ENCODE assay signal across 1 cellular context in genomic region chr20:23585808-23586734, GRCh38.
TF ChIP-seq lines count a peak whose summit lies in the region.

No MANE protein-coding gene starts in this region.

TF ChIP-seq in HepG2, 621 proteins besides CTCF, POLR2A, EP300 and RAD21 (continued from another document and continues in another):
- TF ChIP-seq E2F1 (CRISPR knock-in tag; IDR thresholded peaks at IDR 0.05) (no peak), THRA (CRISPR knock-in tag; IDR thresholded peaks at IDR 0.05; ENCODE audit: borderline replicate concordance) (peak; percentile 85; the same call in 1 of the 2 replicates), ELF1 (CRISPR knock-in tag; IDR thresholded peaks at IDR 0.05) (peak; percentile 26), SRY (CRISPR knock-in tag; IDR thresholded peaks at IDR 0.05) (no peak), TRIM22 (IDR thresholded peaks at IDR 0.05) (no peak), DMAP1 (CRISPR knock-in tag; IDR thresholded peaks at IDR 0.05) (peak; percentile 58), ZNF780A (CRISPR knock-in tag; IDR thresholded peaks at IDR 0.05) (0 out of 2 replicates have a peak, but pooled peaks have one; percentile 16), ZBTB37 (CRISPR knock-in tag; IDR thresholded peaks at IDR 0.05) (peak; percentile 72; the same call in 1 of the 2 replicates), CERS6 (CRISPR knock-in tag; IDR thresholded peaks at IDR 0.05) (no peak), ZNF598 (CRISPR knock-in tag; IDR thresholded peaks at IDR 0.05; ENCODE audit: borderline replicate concordance) (0 out of 2 replicates have a peak, but pooled peaks have one; percentile 13), NFIB (CRISPR knock-in tag; IDR thresholded peaks at IDR 0.05; ENCODE audit: borderline replicate concordance) (0 out of 2 replicates have a peak, but pooled peaks have one; percentile 49), FOXJ3 (CRISPR knock-in tag; IDR thresholded peaks at IDR 0.05; ENCODE audit: borderline replicate concordance) (no peak; the same call in 1 of the 2 replicates), ZNF451 (CRISPR knock-in tag; IDR thresholded peaks at IDR 0.05) (0 out of 2 replicates have a peak, but pooled peaks have one; percentile 17), SRF (IDR thresholded peaks at IDR 0.05; ENCODE audit: low read depth, low read length) (no peak), MYC (CRISPR knock-in tag; IDR thresholded peaks at IDR 0.05; ENCODE audit: borderline replicate concordance) (peak; percentile 34; the same call in 1 of the 2 replicates), NFE2L2 (IDR thresholded peaks at IDR 0.05; ENCODE audit: low read length) (no peak), ZSCAN30 (CRISPR knock-in tag; IDR thresholded peaks at IDR 0.05) (no peak), XBP1 (CRISPR knock-in tag; IDR thresholded peaks at IDR 0.05) (no peak), PBX2 (CRISPR knock-in tag; IDR thresholded peaks at IDR 0.05) (no peak), ZNF850 (CRISPR knock-in tag; conservative IDR thresholded peaks at IDR 0.05) (no peak), XRCC5 (optimal IDR thresholded peaks at IDR 0.05; ENCODE audit: low read length) (peak; percentile 69), ZNF318 (CRISPR knock-in tag; IDR thresholded peaks at IDR 0.05) (no peak), PHF5A (CRISPR knock-in tag; IDR thresholded peaks at IDR 0.05; ENCODE audit: low read depth, unreplicated experiment) (no peak), MED8 (CRISPR knock-in tag; IDR thresholded peaks at IDR 0.05; ENCODE audit: insufficient replicate concordance) (peak; percentile 82), ZFAT (CRISPR knock-in tag; conservative IDR thresholded peaks at IDR 0.05) (no peak), ZNF7 (CRISPR knock-in tag; IDR thresholded peaks at IDR 0.05) (no peak; the same call in 1 of the 2 replicates), MAF1 (CRISPR knock-in tag; IDR thresholded peaks at IDR 0.05; ENCODE audit: borderline replicate concordance) (no peak), KLF15 (CRISPR knock-in tag; IDR thresholded peaks at IDR 0.05; ENCODE audit: borderline replicate concordance) (0 out of 2 replicates have a peak, but pooled peaks have one; percentile 31), HNRNPK (IDR thresholded peaks at IDR 0.05; ENCODE audit: low read depth, low read length, poor library complexity, severe bottlenecking) (no peak), TCF7 (IDR thresholded peaks at IDR 0.05; ENCODE audit: low read depth) (peak; percentile 92), SNAPC4 (CRISPR knock-in tag; IDR thresholded peaks at IDR 0.05) (peak; percentile 87; the same call in 1 of the 2 replicates), ATF7 (IDR thresholded peaks at IDR 0.05) (no peak), ATF7 (CRISPR knock-in tag; IDR thresholded peaks at IDR 0.05) (no peak), NONO (IDR thresholded peaks at IDR 0.05) (no peak), NONO (CRISPR knock-in tag; conservative IDR thresholded peaks at IDR 0.05) (peak; percentile 45; the same call in 1 of the 2 replicates), ZNF205 (CRISPR knock-in tag; IDR thresholded peaks at IDR 0.05) (peak; percentile 27; the same call in 1 of the 2 replicates), CHCHD3 (CRISPR knock-in tag; IDR thresholded peaks at IDR 0.05) (0 out of 2 replicates have a peak, but pooled peaks have one; percentile 8)
